Comparison of ENCODE assay signal across 8 cellular contexts in genomic region chr7:24812313-24812945, GRCh38. TPM values are rescaled to one million over a fixed set of nuclear protein-coding genes. Genes with fewer than 3 reads are reported as not detected.
DNase-seq lines count a peak whose midpoint lies in the region; ATAC-seq and TF ChIP-seq lines count a peak whose summit lies in the region.

No MANE protein-coding gene starts in this region.

- no peaks in the 10 kb centered on the region for H3K9me3 Mint-ChIP-seq in effector memory CD8-positive, alpha-beta T cell

- H3K36me3 ChIP-seq in upper lobe of right lung = peaks cover 5% of the 10 kb centered on the region

- H3K4me3 ChIP-seq in GM12875 (ENCODE audit: low read depth, low read length) = no peak overlapping the region
- no peak overlapping the region for H3K4me3 ChIP-seq in upper lobe of right lung

- peaks cover 52% of the 10 kb centered on the region for H3K36me3 Mint-ChIP-seq in effector memory CD8-positive, alpha-beta T cell (ENCODE audit: insufficient read depth)

- no peak overlapping the region for H3K4me3 Mint-ChIP-seq in effector memory CD8-positive, alpha-beta T cell

- H3K27ac Mint-ChIP-seq in effector memory CD8-positive, alpha-beta T cell = peak overlapping the region in 1 of 2 donors; percentile 6

- ATAC-seq in effector memory CD8-positive, alpha-beta T cell (replicated peaks) = peak; percentile 73
- peak; percentile 96 for ATAC-seq in upper lobe of right lung
- ATAC-seq in HG03457 (IDR thresholded peaks at IDR 0.05; ENCODE audit: unreplicated experiment) = no peak

- H3K27ac ChIP-seq in upper lobe of right lung = no peak overlapping the region

- H3K4me1 Mint-ChIP-seq in effector memory CD8-positive, alpha-beta T cell (ENCODE audit: low read depth in 2 of 2) = peaks cover 0 to 2% of the 10 kb centered on the region in 2 donors

- peak; percentile 66 for DNase-seq in AG08395 (ENCODE audit: low spot score)
- peak; percentile 26 for DNase-seq in NCI-H128 (lab: John Stamatoyannopoulos, UW; ENCODE audit: unreplicated experiment)
- DNase-seq in activated CD4-positive, alpha-beta T cell treated with anti-CD3 and anti-CD28 coated beads for 48 hours = peak; percentile 52
- DNase-seq in effector memory CD8-positive, alpha-beta T cell = peak; percentile 33 to 37 (median 35)
- peak; percentile 65 for DNase-seq in midbrain (lab: John Stamatoyannopoulos, UW)
- peak; percentile 68 for DNase-seq in upper lobe of right lung

- H3K27me3 Mint-ChIP-seq in effector memory CD8-positive, alpha-beta T cell = no peaks in the 10 kb centered on the region

- intact Hi-C loops in upper lobe of right lung (cut with DNase I) = loop anchor here (10.0 kb wide), 1 partner anchor 282 kb away; no protein-coding TSS in a partner anchor

- no peaks in the 10 kb centered on the region for H3K4me1 ChIP-seq in upper lobe of right lung

- TF ChIP-seq CTCF in GM12875 (IDR thresholded peaks at IDR 0.05; ENCODE audit: borderline replicate concordance, insufficient read depth, low read depth, low read length) (peak; percentile 72), upper lobe of right lung (IDR thresholded peaks at IDR 0.05) (peak; percentile 95)

- H3K9me3 ChIP-seq in upper lobe of right lung = no peaks in the 10 kb centered on the region

- no peaks in the 10 kb centered on the region for H3K27me3 ChIP-seq in upper lobe of right lung

RNA-seq across cellular contexts. Expression of gene GSDME, which starts 55.2 kb away (rescaled TPM):
- total RNA-seq in upper lobe of right lung = 13.4 TPM
